11 cellular contexts compared by ENCODE assay signal in the genomic region with DNA sequence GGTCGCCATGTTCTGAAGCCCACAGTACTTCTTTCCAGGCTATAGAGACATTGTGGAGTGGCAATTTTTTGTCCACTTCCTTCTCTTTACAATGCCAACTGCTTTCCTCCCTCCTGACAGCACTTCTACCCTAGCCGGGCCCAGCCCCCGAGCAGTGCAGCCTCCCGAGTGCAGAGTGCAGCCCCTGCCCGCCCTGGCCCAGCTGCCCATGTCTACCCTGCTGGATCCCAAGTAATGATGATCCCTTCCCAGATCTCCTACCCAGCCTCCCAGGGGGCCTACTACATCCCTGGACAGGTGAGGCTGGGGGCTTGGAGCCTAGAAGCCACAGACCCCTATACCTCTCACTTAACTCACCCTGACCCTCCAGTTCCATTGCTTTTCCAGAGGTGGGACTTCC. TPM values are rescaled to one million over a fixed set of nuclear protein-coding genes. Genes with fewer than 3 reads are reported as not detected.
DNase-seq lines count a peak whose midpoint lies in the region; ATAC-seq and TF ChIP-seq lines count a peak whose summit lies in the region.
"Had no signal": no experiment of that assay in that cellular context is flagged by ENCODE, and none has a peak within 500 bp of the region (broad histone marks: within the 10 kb centered on the region; RNA-seq: fewer than 3 reads in every experiment).

No MANE protein-coding gene starts in this region.

- intact Hi-C loops in right cardiac atrium (cut with DNase I) = no loop called here
- intact Hi-C loops in left ventricle myocardium superior (cut with micrococcal nuclease) = no loop called here
- intact Hi-C loops in ascending aorta (cut with DNase I) = loop anchor here (10.0 kb wide), 1 partner anchor 968 kb away; no protein-coding TSS in a partner anchor
- intact Hi-C loops in right lobe of liver (cut with DNase I) = no loop called here
- intact Hi-C loops in vagina (cut with DNase I) = no loop called here

- DNase-seq in right cardiac atrium = peak in 2 of 3 donors; percentile 36 to 56
- no peak for DNase-seq in left ventricle myocardium superior
- DNase-seq in ascending aorta (ENCODE audit: low spot score in 2 of 2) = no peak
- no peak for DNase-seq in right lobe of liver
- no peak for DNase-seq in vagina (ENCODE audit: extremely low spot score in 2 of 2)
- DNase-seq in stimulated activated CD4-positive, alpha-beta T cell treated with anti-CD3 and anti-CD28 coated beads, Interleukin-4, amount 100 ng/mL, for 1 hour = no peak
- DNase-seq: DMS153, SIG-M5 had no signal

- WGBS in right cardiac atrium = 60% methylated on average over 5 of the region's 5 CpGs
- WGBS in right lobe of liver (ENCODE audit: insufficient coverage, low coverage, low lambda C conversion rate, missing lambda C conversion rate) = 20% methylated on average over 4 of the region's 5 CpGs

- no peak for TF ChIP-seq CTCF in ascending aorta (IDR thresholded peaks at IDR 0.05)
- no peak for TF ChIP-seq CTCF in right lobe of liver (IDR thresholded peaks at IDR 0.05)
- no peak for TF ChIP-seq CTCF in vagina (IDR thresholded peaks at IDR 0.05)

- no peaks in the 10 kb centered on the region for H3K9me3 ChIP-seq in right cardiac atrium (ENCODE audit: control insufficient read depth, low read length)
- H3K9me3 ChIP-seq in ascending aorta = no peaks in the 10 kb centered on the region
- no peaks in the 10 kb centered on the region for H3K9me3 ChIP-seq in right lobe of liver
- no peaks in the 10 kb centered on the region for H3K9me3 ChIP-seq in vagina

- no peaks in the 10 kb centered on the region for H3K27me3 ChIP-seq in right cardiac atrium (ENCODE audit: control insufficient read depth, insufficient read depth)
- no peaks in the 10 kb centered on the region for H3K27me3 ChIP-seq in ascending aorta
- H3K27me3 ChIP-seq in right lobe of liver = no peaks in the 10 kb centered on the region
- no peaks in the 10 kb centered on the region for H3K27me3 ChIP-seq in vagina

- no peak for ATAC-seq in right cardiac atrium
- no peak for ATAC-seq in left ventricle myocardium superior
- ATAC-seq in right lobe of liver = no peak
- ATAC-seq in GM19351 (IDR thresholded peaks at IDR 0.05; ENCODE audit: unreplicated experiment) = no peak
- ATAC-seq in GM21447 (IDR thresholded peaks at IDR 0.05; ENCODE audit: unreplicated experiment) = no peak

- H3K4me3 ChIP-seq in right cardiac atrium (ENCODE audit: low read length) (no peak overlapping the region), ascending aorta (peak overlapping the region in 1 of 2 donors; percentile 79), right lobe of liver (peak overlapping the region; percentile 93 to 98 (median 96)), vagina (no peak overlapping the region)
- H3K4me3 ChIP-seq: lung had no signal

- H3K4me1 ChIP-seq in right cardiac atrium (ENCODE audit: control insufficient read depth, insufficient read depth, low read length) = peaks cover 21% of the 10 kb centered on the region
- peaks cover 30 to 48% of the 10 kb centered on the region in 2 donors for H3K4me1 ChIP-seq in ascending aorta
- H3K4me1 ChIP-seq in right lobe of liver = peaks cover 3 to 56% (median 24%) of the 10 kb centered on the region in 4 donors
- H3K4me1 ChIP-seq in vagina = peaks cover 68% of the 10 kb centered on the region

- TF ChIP-seq POLR2A in right lobe of liver (IDR thresholded peaks at IDR 0.05) (no peak), vagina (IDR thresholded peaks at IDR 0.05) (no peak)

- H3K36me3 ChIP-seq in ascending aorta = peaks cover 28 to 38% of the 10 kb centered on the region in 2 donors
- peaks cover 9 to 35% (median 20%) of the 10 kb centered on the region in 4 donors for H3K36me3 ChIP-seq in right lobe of liver
- H3K36me3 ChIP-seq in vagina = peaks cover 6 to 26% of the 10 kb centered on the region in 2 donors

- H3K27ac ChIP-seq in right cardiac atrium (ENCODE audit: low read length) (no peak overlapping the region), ascending aorta (peak overlapping the region; percentile 21 to 95), right lobe of liver (peak overlapping the region in 1 of 3 donors; percentile 42), vagina (peak overlapping the region; percentile 94)

RNA-seq across cellular contexts. Expression of a gene that starts 2.8 kb away (rescaled TPM):
- total RNA-seq in right cardiac atrium (100 to 1,000 TPM; 215 to 301 (median 245) TPM), left ventricle myocardium superior (250 TPM), ascending aorta (192 TPM), right lobe of liver (100 to 1,000 TPM; 262 to 368 (median 291) TPM), vagina (207 TPM)
- 203 TPM for polyA plus RNA-seq in right cardiac atrium

RNA-seq across cellular contexts. Expression of a gene that starts 18.2 kb away (rescaled TPM):
- total RNA-seq in right cardiac atrium = 100 to 1,000 TPM; 198 to 230 (median 227) TPM
- polyA plus RNA-seq in right cardiac atrium = 161 TPM
- 242 TPM for total RNA-seq in left ventricle myocardium superior
- 151 TPM for total RNA-seq in ascending aorta
- 100 to 1,000 TPM in 3 of 6 experiments, 10 to 100 TPM in 3; 85.5 to 153 (median 103) TPM for total RNA-seq in right lobe of liver
- 108 TPM for total RNA-seq in vagina

RNA-seq across cellular contexts. Expression of a gene that starts 20.2 kb away (rescaled TPM):
- total RNA-seq in right cardiac atrium (10 to 100 TPM; 26.5 to 41.1 (median 33.6) TPM), left ventricle myocardium superior (41.0 TPM), ascending aorta (47.7 TPM), right lobe of liver (1 to 10 TPM; 2.4 to 6.5 (median 3.1) TPM), vagina (28.5 TPM)
- 34.3 TPM for polyA plus RNA-seq in right cardiac atrium

RNA-seq across cellular contexts. Expression of a gene that starts 41.4 kb away (rescaled TPM):
- total RNA-seq in right cardiac atrium = 1 to 10 TPM; 1.2 to 6.6 (median 3.6) TPM
- 2.6 TPM for polyA plus RNA-seq in right cardiac atrium
- not detected for total RNA-seq in left ventricle myocardium superior
- total RNA-seq in ascending aorta = not detected
- not detected for total RNA-seq in right lobe of liver
- total RNA-seq in vagina = 1.7 TPM
- polyA plus RNA-seq: lung had no signal

RNA-seq across cellular contexts. Expression of a gene that starts 44.2 kb away (rescaled TPM):
- total RNA-seq in right cardiac atrium (1 to 10 TPM; 2.0 to 4.9 (median 3.6) TPM), left ventricle myocardium superior (3.6 TPM), ascending aorta (31.2 TPM), right lobe of liver (1 to 10 TPM; 1.8 to 2.9 (median 2.5) TPM), vagina (8.1 TPM)
- 2.7 TPM for polyA plus RNA-seq in right cardiac atrium

Comparison
In these comparisons a context has a peak if more than half of its experiments do, and no peak if none do; other contexts are left out.
1. DNase-seq: peak in right cardiac atrium (2 of 3); none in left ventricle myocardium superior (single experiment), ascending aorta (0 of 2), right lobe of liver (0 of 3), vagina (0 of 2) and stimulated activated CD4-positive, alpha-beta T cell treated with anti-CD3 and anti-CD28 coated beads, Interleukin-4, amount 100 ng/mL, for 1 hour (single experiment).
2. H3K4me3 ChIP-seq: peak in right lobe of liver (3 of 3); none in right cardiac atrium (single experiment) and vagina (0 of 2).